1 cellular context compared by ENCODE assay signal in genomic region chr14:94515856-94516255, GRCh38.
A peak's percentile ranks its signal among the peaks of the same experiment; 100 is the strongest.
TF ChIP-seq lines count a peak whose summit lies in the region.

No MANE protein-coding gene starts in this region.

TF ChIP-seq in HepG2, 621 proteins besides CTCF, POLR2A, EP300 and RAD21:
- peak; percentile 28; the same call in 1 of the 2 replicates for TF ChIP-seq ZNF687 (CRISPR knock-in tag; IDR thresholded peaks at IDR 0.05)
- no peak for TF ChIP-seq ZNF562 (CRISPR knock-in tag; IDR thresholded peaks at IDR 0.05; ENCODE audit: borderline replicate concordance)
